9 cellular contexts compared by ENCODE assay signal in the genomic region with DNA sequence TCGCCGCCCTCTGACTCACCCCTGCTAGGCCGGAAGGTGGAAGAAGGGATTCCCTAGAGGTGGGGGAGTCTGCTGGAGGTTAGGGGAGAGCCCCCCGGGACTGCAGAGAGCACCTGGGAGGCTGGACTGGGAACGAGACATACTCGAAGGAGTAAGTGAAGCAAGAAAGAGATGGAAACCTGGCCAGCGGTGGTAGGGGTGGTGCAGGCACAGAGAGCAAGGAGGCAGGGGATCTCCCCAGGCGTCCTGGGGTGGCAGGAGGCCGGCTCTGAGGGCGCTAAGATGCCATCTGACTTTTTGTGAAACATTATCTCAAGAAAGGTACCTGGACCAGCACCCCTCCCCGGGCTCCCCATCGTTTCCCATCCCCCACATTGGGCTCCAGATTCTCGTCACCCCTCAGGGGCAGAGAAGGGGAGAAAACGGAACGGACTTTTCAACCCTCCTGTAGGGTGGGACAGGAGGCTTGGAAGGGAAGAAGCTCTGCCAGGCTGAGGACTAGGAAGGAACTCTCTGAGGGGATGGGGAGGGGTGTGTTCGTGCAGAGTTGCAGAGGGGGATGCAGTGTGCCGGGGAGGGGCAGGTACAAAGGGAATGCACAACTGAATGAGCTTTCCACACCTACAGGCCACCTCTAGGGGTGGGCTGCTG. TPM values are rescaled to one million over a fixed set of nuclear protein-coding genes. Genes with fewer than 3 reads are reported as not detected.
DNase-seq lines count a peak whose midpoint lies in the region; ATAC-seq and TF ChIP-seq lines count a peak whose summit lies in the region.
"Had no signal": no experiment of that assay in that cellular context is flagged by ENCODE, and none has a peak within 500 bp of the region (broad histone marks: within the 10 kb centered on the region; RNA-seq: fewer than 3 reads in every experiment).

No MANE protein-coding gene starts in this region.

- H3K27me3 ChIP-seq in PC-3 (ENCODE audit: low read length) = peaks cover 26% of the 10 kb centered on the region
- H3K27me3 ChIP-seq in fibroblast of lung (ENCODE audit: control insufficient read depth, insufficient read depth, low read length) = peaks cover 13% of the 10 kb centered on the region
- peaks cover 0 to 6% (median 0%) of the 10 kb centered on the region in 3 donors for H3K27me3 ChIP-seq in psoas muscle (ENCODE audit: insufficient read depth in 3 of 3, low read length in 2 of 3)

- H3K27ac ChIP-seq in PC-3 (ENCODE audit: low read length) (no peak overlapping the region), fibroblast of lung (ENCODE audit: insufficient read depth, low read length) (no peak overlapping the region), psoas muscle (no peak overlapping the region)
- H3K27ac ChIP-seq: colonic mucosa had no signal

- no peaks in the 10 kb centered on the region; the same call in 1 of the 2 replicates for H3K9me2 ChIP-seq in PC-3 (replicated peaks; ENCODE audit: low read length)

- H3K9ac ChIP-seq in PC-3 (ENCODE audit: low read length) (no peak overlapping the region), fibroblast of lung (ENCODE audit: insufficient read depth, low read length) (no peak overlapping the region)

- WGBS in psoas muscle, 3 donors = 28 to 36% (median 29%) methylated on average over 17 of the region's 17 CpGs

- H3K36me3 ChIP-seq in PC-3 (ENCODE audit: low read depth, low read length) = no peaks in the 10 kb centered on the region
- no peaks in the 10 kb centered on the region for H3K36me3 ChIP-seq in fibroblast of lung (ENCODE audit: control insufficient read depth, insufficient read depth, low read length)
- H3K36me3 ChIP-seq in psoas muscle (ENCODE audit: insufficient read depth in 1 of 2, low read depth in 1 of 2) = no peaks in the 10 kb centered on the region
- H3K36me3 ChIP-seq: colonic mucosa had no signal

- ATAC-seq in PC-3 (peak; percentile 16; the same call in 1 of the 2 replicates), psoas muscle (peak in 1 of 4 donors; percentile 6), GM21786 (IDR thresholded peaks at IDR 0.05; ENCODE audit: unreplicated experiment) (no peak), HG03378 (IDR thresholded peaks at IDR 0.05; ENCODE audit: unreplicated experiment) (no peak), GM21619 (IDR thresholded peaks at IDR 0.05; ENCODE audit: unreplicated experiment) (no peak)

- H3F3A ChIP-seq in PC-3 (ENCODE audit: low read length, unreplicated experiment) = no peaks in the 10 kb centered on the region

- no peak for TF ChIP-seq CTCF in PC-3 (conservative IDR thresholded peaks at IDR 0.05; ENCODE audit: low read depth, low read length)
- TF ChIP-seq CTCF in fibroblast of lung (conservative IDR thresholded peaks at IDR 0.05 in 1 of 2, IDR thresholded peaks at IDR 0.05 in 1 of 2; ENCODE audit: low read depth in 1 of 2, low read length in 2 of 2) = no peak
- TF ChIP-seq CTCF in psoas muscle (IDR thresholded peaks at IDR 0.05) = no peak

- DNase-seq in NCI-H1417 (lab: John Stamatoyannopoulos, UW) = peak in 2 of 3 experiments; percentile 24 to 40
- DNase-seq in NCI-H1417 treated with DMSO at 0.1 percent for 48 hours (lab: John Stamatoyannopoulos, UW) = no peak
- DNase-seq in PC-3 = no peak
- no peak for DNase-seq in fibroblast of lung (ENCODE audit: low read depth in 2 of 2)
- no peak for DNase-seq in psoas muscle

- BruUV-seq in PC-3 (replicated peaks; lab: Mats Ljungman, UMichigan) = no TSS peak

- H3K9me3 ChIP-seq in PC-3 (ENCODE audit: low read length) (no peaks in the 10 kb centered on the region), fibroblast of lung (ENCODE audit: control insufficient read depth, insufficient read depth, low read depth, low read length) (no peaks in the 10 kb centered on the region), psoas muscle (no peaks in the 10 kb centered on the region)
- H3K9me3 ChIP-seq: colonic mucosa had no signal

- POLR2A ChIA-PET in PC-3 (lab: Charles Lee; ENCODE audit: unreplicated experiment) = no interaction called here

- CTCF ChIA-PET in PC-3 (lab: Charles Lee) = interaction anchor here (1.2 kb wide), 1 partner anchor 9 kb away, joined by 5 read pairs; no protein-coding TSS in a partner anchor

- H3K4me2 ChIP-seq in PC-3 (ENCODE audit: low read length) = peak overlapping the region; percentile 25; the same call in 1 of the 2 replicates
- peak overlapping the region; percentile 59 for H3K4me2 ChIP-seq in fibroblast of lung (ENCODE audit: extremely low read depth, insufficient read depth, low read length)

- H3K4me1 ChIP-seq in PC-3 (ENCODE audit: insufficient read depth, low read length) (no peaks in the 10 kb centered on the region), fibroblast of lung (ENCODE audit: control insufficient read depth, extremely low read depth, insufficient read depth, low read length) (no peaks in the 10 kb centered on the region), psoas muscle (peaks cover 4% of the 10 kb centered on the region)

- H4K20me1 ChIP-seq in PC-3 (ENCODE audit: low read length) = no peaks in the 10 kb centered on the region
- no peaks in the 10 kb centered on the region for H4K20me1 ChIP-seq in fibroblast of lung (ENCODE audit: control insufficient read depth, extremely low read depth, insufficient read depth, low read length)

- H3K79me2 ChIP-seq in PC-3 (ENCODE audit: low read length) = no peaks in the 10 kb centered on the region
- H3K79me2 ChIP-seq in fibroblast of lung (ENCODE audit: control insufficient read depth, insufficient read depth, low read length) = no peaks in the 10 kb centered on the region

- H2AFZ ChIP-seq in PC-3 (ENCODE audit: low read length) = no peak overlapping the region
- H2AFZ ChIP-seq in fibroblast of lung (ENCODE audit: low read length) = no peak overlapping the region

- H3K4me3 ChIP-seq in PC-3 (ENCODE audit: low read length) (no peak overlapping the region), fibroblast of lung (replicated peaks in 1 of 4; ENCODE audit: control extremely low read depth in 1 of 4, insufficient read depth in 1 of 4, low read depth in 3 of 4, low read length in 4 of 4) (no peak overlapping the region), psoas muscle (peak overlapping the region; percentile 44)
- H3K4me3 ChIP-seq: colonic mucosa had no signal

- intact Hi-C loops in PC-3 (cut with micrococcal nuclease) (no loop called here), psoas muscle (cut with DNase I) (loop anchor here in 1 of 2 donors (5.0 to 10.0 kb wide), 4 partner anchors 97 to 367 kb away; partner anchors contain the start of gene PMVK)

RNA-seq across cellular contexts. Expression of gene CHRNB2, which starts 0.7 kb away (rescaled TPM):
- total RNA-seq in PC-3 (2014; rRNA removed) (not detected in 2 replicates), fibroblast of lung (under 0.01 TPM in 1 of 2 replicates, not detected in the other), psoas muscle (under 1 TPM in 1 of 4 donors, not detected in 3; 0.08 TPM)
- polyA plus RNA-seq in fibroblast of lung (0.02 TPM in 2 replicates), psoas muscle (under 1 TPM in 1 of 3 donors, not detected in 2; 0.01 TPM)
- 0.02 TPM in 1 of 2 replicates, not detected in the other for polyA plus RNA-seq in fibroblast of lung (2012)
- polyA minus RNA-seq in fibroblast of lung (ENCODE audit: low replicate concordance) = not detected in 2 replicates

RNA-seq across cellular contexts. Expression of gene UBE2Q1, which starts 9.8 kb away (rescaled TPM):
- total RNA-seq in PC-3 (2014; rRNA removed) = 40.0 and 66.6 TPM in 2 replicates
- total RNA-seq in fibroblast of lung = 23.6 and 27.0 TPM in 2 replicates
- 18.1 and 20.1 TPM in 2 replicates for polyA plus RNA-seq in fibroblast of lung
- 61.7 and 61.9 TPM in 2 replicates for polyA plus RNA-seq in fibroblast of lung (2012)
- 6.7 and 11.3 TPM in 2 replicates for polyA minus RNA-seq in fibroblast of lung (ENCODE audit: low replicate concordance)
- total RNA-seq in psoas muscle = 10 to 100 TPM; 43.1 to 65.5 (median 54.8) TPM
- polyA plus RNA-seq in psoas muscle = 10 to 100 TPM; 34.0 to 57.5 (median 50.8) TPM

RNA-seq across cellular contexts. Expression of gene ADAR, which starts 39.7 kb away (rescaled TPM):
- total RNA-seq in PC-3 (2014; rRNA removed) = 129 and 136 TPM in 2 replicates
- 78.6 and 98.4 TPM in 2 replicates for total RNA-seq in fibroblast of lung
- 128 and 140 TPM in 2 replicates for polyA plus RNA-seq in fibroblast of lung
- polyA plus RNA-seq in fibroblast of lung (2012) = 62.2 and 67.9 TPM in 2 replicates
- polyA minus RNA-seq in fibroblast of lung (ENCODE audit: low replicate concordance) = 155 and 208 TPM in 2 replicates
- 10 to 100 TPM; 21.1 to 34.8 (median 25.4) TPM for total RNA-seq in psoas muscle
- 10 to 100 TPM in 1 of 3 donors, 1 to 10 TPM in 2; 8.8 to 17.7 (median 9.1) TPM for polyA plus RNA-seq in psoas muscle

Comparison
In these comparisons a context has a peak if more than half of its experiments do, and no peak if none do; other contexts are left out.
1. DNase-seq: peak in NCI-H1417 (2 of 3); none in NCI-H1417 treated with DMSO at 0.1 percent for 48 hours (single experiment), PC-3 (single experiment), fibroblast of lung (0 of 2) and psoas muscle (0 of 2).